In the genomic region with DNA sequence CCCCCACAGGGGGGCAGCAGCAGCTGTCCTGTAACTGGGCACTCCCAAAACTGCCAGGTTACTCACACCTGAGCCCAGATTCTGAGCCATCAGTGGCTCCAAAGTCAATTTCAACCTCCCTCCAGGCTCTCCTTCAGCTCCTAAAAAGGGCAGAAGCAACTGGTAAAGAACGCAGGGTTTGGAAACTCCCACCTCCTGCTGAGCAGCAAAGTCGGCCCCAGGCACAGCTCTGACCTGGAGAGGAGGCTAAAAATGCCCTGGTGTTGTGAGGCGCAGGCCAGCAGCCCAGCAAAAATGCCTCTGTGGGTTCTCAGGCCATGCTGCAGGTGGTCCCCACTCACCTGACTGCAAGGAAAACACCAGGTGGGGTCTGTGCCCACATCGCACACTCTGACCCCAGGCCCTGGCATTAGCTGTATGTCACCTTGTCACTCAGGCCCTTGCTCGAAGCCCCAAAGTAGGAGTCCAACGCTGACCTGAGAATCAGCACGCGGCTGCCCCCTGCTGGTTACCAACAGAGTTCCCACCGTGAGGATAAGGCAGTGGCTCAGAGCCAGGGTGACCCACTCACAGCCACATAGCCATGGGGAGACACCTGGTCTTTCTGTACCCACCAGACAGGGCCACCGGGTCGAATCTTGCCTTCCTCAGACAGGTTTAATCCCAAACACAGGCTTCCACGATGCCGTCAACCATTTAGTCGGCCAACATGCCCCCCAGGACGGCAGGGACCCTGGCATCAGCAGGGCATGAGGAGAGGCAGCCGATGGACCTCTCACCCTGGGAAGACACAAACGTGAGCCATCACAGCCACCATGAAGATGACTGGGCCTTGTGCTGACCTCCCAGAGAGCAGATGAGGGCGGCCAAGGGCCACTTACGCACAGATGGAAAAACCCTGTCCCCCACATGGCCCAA, we compare ENCODE assay signal across 8 cellular contexts. TPM values are rescaled to one million over a fixed set of nuclear protein-coding genes. Genes with fewer than 3 reads are reported as not detected.
A peak's percentile ranks its signal among the peaks of the same experiment; 100 is the strongest.
DNase-seq lines count a peak whose midpoint lies in the region; TF ChIP-seq lines count a peak whose summit lies in the region.

No MANE protein-coding gene starts in this region.

- no peak overlapping the region for H3K27ac ChIP-seq in liver (ENCODE audit: low read depth in 1 of 2, low read length in 2 of 2)

- TF ChIP-seq CTCF in GM12873 (IDR thresholded peaks at IDR 0.05; ENCODE audit: insufficient read depth, low read depth, low read length, missing control alignments) (peak; percentile 95), NB4 (IDR thresholded peaks at IDR 0.05; ENCODE audit: low read depth, low read length) (peak; percentile 75), choroid plexus epithelial cell (conservative IDR thresholded peaks at IDR 0.05; ENCODE audit: low read depth, low read length) (peak; percentile 86), liver (IDR thresholded peaks at IDR 0.05; ENCODE audit: low read depth, low read length, missing input control) (peak; percentile 64)

- H3K4me3 ChIP-seq in NB4 (ENCODE audit: low read depth, low read length) (no peak overlapping the region), choroid plexus epithelial cell (ENCODE audit: low read depth, low read length) (no peak overlapping the region), liver (ENCODE audit: low read depth in 1 of 3, low read length in 3 of 3) (no peak overlapping the region)

- TF ChIP-seq POLR2A in NB4 (IDR thresholded peaks at IDR 0.05; ENCODE audit: extremely low read depth, insufficient read length), result no peak

- WGBS in liver, result 58% methylated on average over 19 of the region's 19 CpGs

- no peak overlapping the region for H3K9ac ChIP-seq in liver (ENCODE audit: low read depth in 1 of 2, low read length in 2 of 2)

- no peaks in the 10 kb centered on the region for H3K9me3 ChIP-seq in liver (ENCODE audit: control insufficient read depth in 4 of 4, low read length in 3 of 4)

- peaks cover 12 to 42% (median 13%) of the 10 kb centered on the region in 4 donors for H3K36me3 ChIP-seq in liver (ENCODE audit: control insufficient read depth in 4 of 4, insufficient read depth in 3 of 4, low read depth in 1 of 4, low read length in 3 of 4)

- H3K27me3 ChIP-seq in liver (ENCODE audit: control insufficient read depth in 4 of 4, insufficient read depth in 4 of 4, low read length in 3 of 4), result no peaks in the 10 kb centered on the region

- H3K4me1 ChIP-seq in liver (ENCODE audit: control insufficient read depth in 4 of 4, insufficient read depth in 4 of 4, low read length in 3 of 4), result peaks cover 0 to 7% (median 5%) of the 10 kb centered on the region in 4 donors

- DNase-seq in NB4 (ENCODE audit: low read depth) (peak; percentile 73), choroid plexus epithelial cell (ENCODE audit: low read depth) (peak; percentile 71), NCI-H2107 treated with DMSO at 0.1 percent for 48 hours (lab: John Stamatoyannopoulos, UW; ENCODE audit: unreplicated experiment) (no peak), putamen (ENCODE audit: low spot score) (no peak)
- DNase-seq in activated CD4-positive, alpha-beta T cell treated with anti-CD3 and anti-CD28 coated beads for 4 hours, result peak; percentile 58 to 59
- DNase-seq in stimulated activated CD8-positive, alpha-beta memory T cell treated with anti-CD3 and anti-CD28 coated beads, Interleukin-12 subunit alpha, Interleukin-12 subunit beta, amount 100 ng/mL, for 1 hour (ENCODE audit: low read depth), result peak; percentile 49

- peak; percentile 70 to 81 for TF ChIP-seq RAD21 in liver (IDR thresholded peaks at IDR 0.05)

TF ChIP-seq in liver, 16 proteins besides CTCF, POLR2A, EP300 and RAD21:
- TF ChIP-seq SP1 (IDR thresholded peaks at IDR 0.05) (no peak), TAF1 (conservative IDR thresholded peaks at IDR 0.05) (no peak), RXRA (IDR thresholded peaks at IDR 0.05) (no peak), YY1 (IDR thresholded peaks at IDR 0.05) (no peak), FOXA1 (IDR thresholded peaks at IDR 0.05) (no peak), GABPA (IDR thresholded peaks at IDR 0.05 in 1 of 2, conservative IDR thresholded peaks at IDR 0.05 in 1 of 2) (no peak), JUND (IDR thresholded peaks at IDR 0.05) (no peak), NR2F2 (IDR thresholded peaks at IDR 0.05) (no peak)
- TF ChIP-seq, protein P1, sequence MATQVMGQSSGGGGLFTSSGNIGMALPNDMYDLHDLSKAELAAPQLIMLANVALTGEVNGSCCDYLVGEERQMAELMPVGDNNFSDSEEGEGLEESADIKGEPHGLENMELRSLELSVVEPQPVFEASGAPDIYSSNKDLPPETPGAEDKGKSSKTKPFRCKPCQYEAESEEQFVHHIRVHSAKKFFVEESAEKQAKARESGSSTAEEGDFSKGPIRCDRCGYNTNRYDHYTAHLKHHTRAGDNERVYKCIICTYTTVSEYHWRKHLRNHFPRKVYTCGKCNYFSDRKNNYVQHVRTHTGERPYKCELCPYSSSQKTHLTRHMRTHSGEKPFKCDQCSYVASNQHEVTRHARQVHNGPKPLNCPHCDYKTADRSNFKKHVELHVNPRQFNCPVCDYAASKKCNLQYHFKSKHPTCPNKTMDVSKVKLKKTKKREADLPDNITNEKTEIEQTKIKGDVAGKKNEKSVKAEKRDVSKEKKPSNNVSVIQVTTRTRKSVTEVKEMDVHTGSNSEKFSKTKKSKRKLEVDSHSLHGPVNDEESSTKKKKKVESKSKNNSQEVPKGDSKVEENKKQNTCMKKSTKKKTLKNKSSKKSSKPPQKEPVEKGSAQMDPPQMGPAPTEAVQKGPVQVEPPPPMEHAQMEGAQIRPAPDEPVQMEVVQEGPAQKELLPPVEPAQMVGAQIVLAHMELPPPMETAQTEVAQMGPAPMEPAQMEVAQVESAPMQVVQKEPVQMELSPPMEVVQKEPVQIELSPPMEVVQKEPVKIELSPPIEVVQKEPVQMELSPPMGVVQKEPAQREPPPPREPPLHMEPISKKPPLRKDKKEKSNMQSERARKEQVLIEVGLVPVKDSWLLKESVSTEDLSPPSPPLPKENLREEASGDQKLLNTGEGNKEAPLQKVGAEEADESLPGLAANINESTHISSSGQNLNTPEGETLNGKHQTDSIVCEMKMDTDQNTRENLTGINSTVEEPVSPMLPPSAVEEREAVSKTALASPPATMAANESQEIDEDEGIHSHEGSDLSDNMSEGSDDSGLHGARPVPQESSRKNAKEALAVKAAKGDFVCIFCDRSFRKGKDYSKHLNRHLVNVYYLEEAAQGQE (IDR thresholded peaks at IDR 0.05), result no peak

RNA-seq across cellular contexts. Expression of gene POLR3H, which starts 11.1 kb away (rescaled TPM):
- total RNA-seq in liver, result 10 to 100 TPM; 11.7 to 21.9 TPM
- polyA plus RNA-seq in liver, result 10 to 100 TPM; 32.2 to 37.7 TPM

RNA-seq across cellular contexts. Expression of gene CSDC2, which starts 27.6 kb away (rescaled TPM):
- total RNA-seq in liver, result under 1 TPM; 0.17 to 0.33 TPM
- 10 to 100 TPM in 1 of 2 donors, under 1 TPM in 1; 0.42 to 12.2 TPM for polyA plus RNA-seq in liver

RNA-seq across cellular contexts. Expression of gene PMM1, which starts 56.5 kb away (rescaled TPM):
- total RNA-seq in liver, result 10 to 100 TPM; 24.9 to 30.1 TPM
- 10 to 100 TPM; 35.1 to 50.2 TPM for polyA plus RNA-seq in liver

Comparison
In these comparisons a context has a peak if more than half of its experiments do, and no peak if none do; other contexts are left out.
1. DNase-seq: peak in NB4 (single experiment), activated CD4-positive, alpha-beta T cell treated with anti-CD3 and anti-CD28 coated beads for 4 hours (2 of 2), choroid plexus epithelial cell (single experiment) and stimulated activated CD8-positive, alpha-beta memory T cell treated with anti-CD3 and anti-CD28 coated beads, Interleukin-12 subunit alpha, Interleukin-12 subunit beta, amount 100 ng/mL, for 1 hour (single experiment); none in NCI-H2107 treated with DMSO at 0.1 percent for 48 hours (single experiment) and putamen (single experiment).
2. Peak in every context shown above with its lines, with median percentiles within 50 percentile points of each other: CTCF ChIP-seq.